10 cellular contexts compared by ENCODE assay signal in the genomic region with DNA sequence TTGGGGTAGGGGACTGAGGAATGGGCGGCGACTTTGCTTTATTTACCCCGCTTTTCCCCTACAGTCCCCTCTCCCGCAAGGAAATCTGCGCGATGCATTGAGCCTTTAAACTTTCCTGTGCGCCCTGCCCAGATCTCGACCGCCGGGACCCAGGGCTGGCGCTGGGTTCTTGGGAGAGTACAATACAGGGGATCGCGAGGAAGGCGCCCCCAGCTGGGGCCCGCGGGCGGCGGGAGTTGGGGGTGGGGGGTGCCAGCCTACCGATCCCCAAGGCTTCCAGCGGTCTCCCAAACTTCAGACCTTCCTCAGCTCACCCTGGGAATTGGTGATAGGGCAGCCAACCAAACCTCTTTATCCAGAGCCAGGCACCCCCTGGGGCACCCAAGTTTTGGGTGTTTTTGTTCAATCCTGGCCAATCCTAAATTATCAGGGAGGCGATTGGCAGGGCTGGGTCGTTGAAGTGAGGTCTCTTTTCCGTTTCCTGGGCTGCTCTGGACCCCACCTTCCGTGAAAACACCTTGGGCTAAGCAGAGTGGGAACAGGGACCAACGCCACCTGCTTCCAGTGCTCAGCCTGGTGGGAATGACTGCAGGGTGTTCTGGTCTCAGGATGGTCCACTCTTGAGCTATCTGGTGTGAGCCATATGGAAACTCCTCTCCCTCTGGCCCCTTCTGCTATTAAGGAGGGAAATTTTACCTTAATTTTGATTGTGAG. TPM values are rescaled to one million over a fixed set of nuclear protein-coding genes. Genes with fewer than 3 reads are reported as not detected.
DNase-seq lines count a peak whose midpoint lies in the region; ATAC-seq and TF ChIP-seq lines count a peak whose summit lies in the region.
"Had no signal": no experiment of that assay in that cellular context is flagged by ENCODE, and none has a peak within 500 bp of the region (broad histone marks: within the 10 kb centered on the region; RNA-seq: fewer than 3 reads in every experiment).

No MANE protein-coding gene starts in this region.

- no peak for TF ChIP-seq POLR2A in right lobe of liver (IDR thresholded peaks at IDR 0.05)

- H3K27me3 ChIP-seq in HUES64 (ENCODE audit: insufficient read depth, low read length) (peaks cover 20% of the 10 kb centered on the region), right lobe of liver (no peaks in the 10 kb centered on the region), thoracic aorta (replicated peaks; ENCODE audit: insufficient read depth) (no peaks in the 10 kb centered on the region)

- ATAC-seq in right lobe of liver (peak; percentile 4 to 24 (median 8)), thoracic aorta (ENCODE audit: insufficient number of reproducible peaks, low FRiP score, low read depth) (no peak), HG03469 (IDR thresholded peaks at IDR 0.05; ENCODE audit: unreplicated experiment) (no peak)

- H3K9me3 ChIP-seq in HUES64 (ENCODE audit: insufficient read depth, low read depth, low read length) (peaks cover 10% of the 10 kb centered on the region; the same call in 1 of the 2 replicates), right lobe of liver (no peaks in the 10 kb centered on the region), thoracic aorta (no peaks in the 10 kb centered on the region)

- TF ChIP-seq CTCF in right lobe of liver (IDR thresholded peaks at IDR 0.05) (no peak), thoracic aorta (IDR thresholded peaks at IDR 0.05) (no peak)

- intact Hi-C loops in right lobe of liver (cut with DNase I): no loop called here

- DNase-seq in cerebellum (ENCODE audit: low spot score) (peak; percentile 32), right lobe of liver (peak in 1 of 3 donors; percentile 36), thoracic aorta (ENCODE audit: low spot score) (no peak), inferior parietal cortex (ENCODE audit: extremely low spot score) (no peak), middle frontal gyrus (ENCODE audit: extremely low spot score, low spot score) (no peak)
- DNase-seq in activated effector memory CD4-positive, alpha-beta T cell treated with anti-CD3 and anti-CD28 coated beads, Interleukin-2, amount 50 U/mL, for 16 hours: no peak
- DNase-seq: foreskin keratinocyte, NCI-H774 had no signal

- H3K9ac ChIP-seq in HUES64 (ENCODE audit: low read depth, low read length): peak overlapping the region; percentile 66

- H3K4me1 ChIP-seq in HUES64 (ENCODE audit: insufficient read depth, low read length): peaks cover 19% of the 10 kb centered on the region; the same call in 1 of the 2 replicates
- H3K4me1 ChIP-seq in right lobe of liver: peaks cover 0 to 40% (median 14%) of the 10 kb centered on the region in 4 donors
- peaks cover 11 to 35% of the 10 kb centered on the region in 2 donors for H3K4me1 ChIP-seq in thoracic aorta (ENCODE audit: control insufficient read depth in 1 of 2, low read depth in 2 of 2)
- H3K4me1 ChIP-seq: foreskin keratinocyte had no signal

- peak overlapping the region; percentile 69 for H3K4me3 ChIP-seq in HUES64 (ENCODE audit: low read length)
- peak overlapping the region; percentile 48 to 80 (median 75) for H3K4me3 ChIP-seq in right lobe of liver
- peak overlapping the region; percentile 89 for H3K4me3 ChIP-seq in thoracic aorta

- WGBS in HUES64: 6% methylated on average over 23 of the region's 25 CpGs
- 3% methylated on average over 6 of the region's 25 CpGs for WGBS in right lobe of liver (ENCODE audit: insufficient coverage, low coverage, low lambda C conversion rate, missing lambda C conversion rate)

- H3K36me3 ChIP-seq in HUES64 (ENCODE audit: insufficient read depth, low read length): no peaks in the 10 kb centered on the region
- no peaks in the 10 kb centered on the region for H3K36me3 ChIP-seq in right lobe of liver
- no peaks in the 10 kb centered on the region for H3K36me3 ChIP-seq in thoracic aorta

- no peak overlapping the region for H3K27ac ChIP-seq in HUES64 (ENCODE audit: low read depth, low read length)
- peak overlapping the region; percentile 64 to 88 (median 71) for H3K27ac ChIP-seq in right lobe of liver
- peak overlapping the region; percentile 59 to 71 for H3K27ac ChIP-seq in thoracic aorta
- H3K27ac ChIP-seq: foreskin keratinocyte had no signal

RNA-seq across cellular contexts. Expression of gene DAB2IP, which starts 51.4 kb away (rescaled TPM):
- polyA plus RNA-seq in HUES64 (2013, experiment 1 of 2): 21.6 TPM
- polyA plus RNA-seq in HUES64 (2013, experiment 2 of 2): 27.8 TPM
- total RNA-seq in cerebellum: 17.1 TPM
- total RNA-seq in right lobe of liver: 10 to 100 TPM; 15.1 to 21.6 (median 19.0) TPM
- total RNA-seq in thoracic aorta: 100 to 1,000 TPM in 1 of 2 donors, 10 to 100 TPM in 1; 87.4 to 104 TPM

Comparison
In these comparisons a context has a peak if more than half of its experiments do, and no peak if none do; other contexts are left out.
1. ATAC-seq: peak in right lobe of liver (4 of 4); none in thoracic aorta (single experiment) and HG03469 (single experiment).
2. Peak in every context shown above with its lines, with median percentiles within 50 percentile points of each other: H3K4me3 ChIP-seq.